In the genomic region with DNA sequence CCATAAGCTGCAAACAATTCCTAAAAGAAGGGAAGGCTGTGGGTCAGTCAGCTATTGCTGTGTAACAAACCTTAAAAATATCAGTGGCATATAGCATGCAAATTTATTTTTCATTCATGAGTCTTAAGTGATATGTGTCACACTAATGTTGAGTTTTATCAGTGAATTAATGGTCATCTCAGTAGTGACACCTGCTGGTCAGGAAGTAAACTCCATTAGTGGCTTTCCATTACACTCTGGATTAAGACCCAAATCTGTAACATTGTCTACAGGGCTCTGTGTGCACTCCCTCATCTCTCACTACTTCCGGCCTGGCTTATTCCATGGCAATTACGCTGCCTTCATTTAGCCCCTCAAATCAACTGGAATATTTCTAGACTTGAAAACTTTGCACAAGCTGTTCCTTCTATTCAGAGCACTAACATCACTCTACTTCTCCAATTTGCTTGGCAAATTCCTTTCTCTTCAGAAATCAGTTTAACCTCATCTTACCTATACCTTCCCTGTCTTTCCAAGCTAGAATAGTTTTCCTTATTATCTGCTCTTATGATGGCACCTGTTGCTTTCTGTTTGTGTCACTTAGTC, we compare ENCODE assay signal across 8 cellular contexts.
DNase-seq lines count a peak whose midpoint lies in the region; ATAC-seq, FAIRE-seq and TF ChIP-seq lines count a peak whose summit lies in the region.

No MANE protein-coding gene starts in this region.

- H3K9me3 ChIP-seq in Panc1 (ENCODE audit: control insufficient read depth, insufficient read depth, low read depth, low read length) (no peaks in the 10 kb centered on the region), suprapubic skin (no peaks in the 10 kb centered on the region)

- ATAC-seq in HG02885 (IDR thresholded peaks at IDR 0.05; ENCODE audit: poor library complexity, unreplicated experiment) = peak; percentile 94
- ATAC-seq in Panc1 = no peak
- ATAC-seq in sciatic nerve = peak; percentile 44
- ATAC-seq in effector memory CD8-positive, alpha-beta T cell (replicated peaks) = no peak

- POLR2A ChIA-PET in Panc1 (lab: Charles Lee) = no interaction called here

- no peaks in the 10 kb centered on the region for H3K4me1 ChIP-seq in Panc1 (ENCODE audit: control insufficient read depth, insufficient read depth, low read length)
- no peaks in the 10 kb centered on the region for H3K4me1 ChIP-seq in suprapubic skin

- WGBS in suprapubic skin = 69% methylated on average over 2 of the region's 2 CpGs

- intact Hi-C loops in Panc1 (cut with micrococcal nuclease; ENCODE audit: unreplicated experiment) = no loop called here
- intact Hi-C loops in sciatic nerve (cut with DNase I) = no loop called here

- TF ChIP-seq POLR2A in GM12892 (IDR thresholded peaks at IDR 0.05; ENCODE audit: low read depth, low read length) (no peak), suprapubic skin (IDR thresholded peaks at IDR 0.05) (no peak)

- H3K4me1 Mint-ChIP-seq in effector memory CD8-positive, alpha-beta T cell (ENCODE audit: low read depth in 2 of 2) = no peaks in the 10 kb centered on the region

- H3K36me3 Mint-ChIP-seq in effector memory CD8-positive, alpha-beta T cell (ENCODE audit: insufficient read depth) = no peaks in the 10 kb centered on the region

- peak; percentile 64 for FAIRE-seq in GM12892 (lab: Jason Lieb, UNC)

- in situ Hi-C loops in Panc1 (cut with HindIII; ENCODE audit: low pct_unique_long_range_greater_than_20kb, low sequenced_read_pairs) = no loop called here

- TF ChIP-seq CTCF in AG09309 (IDR thresholded peaks at IDR 0.05; ENCODE audit: control insufficient read depth, insufficient read depth, low read depth, low read length, missing control alignments) (peak; percentile 70), Panc1 (IDR thresholded peaks at IDR 0.05) (peak; percentile 66), fibroblast of pulmonary artery (IDR thresholded peaks at IDR 0.05; ENCODE audit: low read length, missing control alignments) (peak; percentile 83), suprapubic skin (IDR thresholded peaks at IDR 0.05) (peak in 1 of 2 donors; percentile 48)

- H3K36me3 ChIP-seq in Panc1 (ENCODE audit: control insufficient read depth, insufficient read depth, low read length) (no peaks in the 10 kb centered on the region), suprapubic skin (no peaks in the 10 kb centered on the region)

- no peak overlapping the region for H3K4me3 Mint-ChIP-seq in effector memory CD8-positive, alpha-beta T cell

- H3K27ac ChIP-seq in Panc1 (ENCODE audit: low read length) (no peak overlapping the region), suprapubic skin (no peak overlapping the region)

- CTCF ChIA-PET in Panc1 (lab: Charles Lee) = no interaction called here

- no peak overlapping the region for H3K4me3 ChIP-seq in AG09309 (ENCODE audit: control insufficient read depth, low read depth, low read length)
- H3K4me3 ChIP-seq in Panc1 (ENCODE audit: low read depth in 2 of 2, low read length in 2 of 2) = no peak overlapping the region
- no peak overlapping the region for H3K4me3 ChIP-seq in fibroblast of pulmonary artery (replicated peaks; ENCODE audit: low read depth, low read length)
- no peak overlapping the region for H3K4me3 ChIP-seq in suprapubic skin

- no peak overlapping the region for H3K27ac Mint-ChIP-seq in effector memory CD8-positive, alpha-beta T cell

- DNase-seq in AG09309 (ENCODE audit: low read depth) (no peak), GM12892 (ENCODE audit: insufficient read length) (no peak), Panc1 (ENCODE audit: low read depth, low spot score) (peak; percentile 25), fibroblast of pulmonary artery (ENCODE audit: low read depth) (peak; percentile 69), sciatic nerve (ENCODE audit: low spot score) (no peak), suprapubic skin (ENCODE audit: low spot score in 2 of 2) (no peak)
- DNase-seq in effector memory CD8-positive, alpha-beta T cell = no peak

- no TSS peak for BruUV-seq in Panc1 (replicated peaks; lab: Mats Ljungman, UMichigan)

- H3K27me3 ChIP-seq in Panc1 (ENCODE audit: control insufficient read depth, insufficient read depth, low read length) (no peaks in the 10 kb centered on the region), suprapubic skin (no peaks in the 10 kb centered on the region)

- no peak for TF ChIP-seq EP300 in suprapubic skin (IDR thresholded peaks at IDR 0.05)

- H3K27me3 Mint-ChIP-seq in effector memory CD8-positive, alpha-beta T cell = no peaks in the 10 kb centered on the region

- H3K9me3 Mint-ChIP-seq in effector memory CD8-positive, alpha-beta T cell = peaks cover 0 to 2% of the 10 kb centered on the region in 2 donors

Comparison
In these comparisons a context has a peak if more than half of its experiments do, and no peak if none do; other contexts are left out.
1. DNase-seq: peak in Panc1 (single experiment) and fibroblast of pulmonary artery (single experiment); none in AG09309 (single experiment), GM12892 (single experiment), sciatic nerve (single experiment), suprapubic skin (0 of 2) and effector memory CD8-positive, alpha-beta T cell (0 of 3).
2. ATAC-seq: peak in HG02885 (single experiment) and sciatic nerve (single experiment); none in Panc1 (single experiment) and effector memory CD8-positive, alpha-beta T cell (single experiment).